In the genomic region with DNA sequence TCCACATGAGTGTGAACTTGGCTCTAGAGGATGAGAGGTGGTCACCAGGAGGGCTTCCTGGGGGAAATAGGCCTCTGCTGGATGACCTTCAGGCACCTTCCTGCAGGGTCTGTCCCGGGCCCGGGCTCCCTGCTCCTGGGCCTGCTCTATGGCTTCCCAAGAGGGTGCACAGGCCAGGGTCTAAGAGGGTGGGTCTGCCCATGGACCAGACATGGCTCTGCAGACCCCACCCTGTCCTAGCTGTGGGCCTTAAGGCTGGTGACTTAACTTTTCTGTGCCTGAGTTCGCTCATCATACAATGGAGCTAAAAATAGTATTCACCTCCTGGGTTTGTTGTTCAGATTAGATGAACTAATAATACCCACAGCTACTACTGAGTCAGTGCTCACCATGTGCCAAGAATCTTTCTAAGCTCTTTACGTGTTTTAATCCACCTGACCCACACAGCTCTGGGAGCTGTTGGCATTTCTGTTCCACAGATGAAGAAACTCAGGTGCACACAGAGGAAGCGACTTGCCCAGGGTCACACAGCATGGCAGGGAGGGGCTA, we compare ENCODE assay signal across 1 cellular context.
TF ChIP-seq lines count a peak whose summit lies in the region.

No MANE protein-coding gene starts in this region.

TF ChIP-seq in endothelial cell of umbilical vein, 7 proteins besides CTCF, POLR2A, EP300 and RAD21 (continued from another document):
- no peak for TF ChIP-seq JUN (IDR thresholded peaks at IDR 0.05; ENCODE audit: borderline replicate concordance, insufficient read depth, insufficient read length, low read depth)
- no peak for TF ChIP-seq POLR2AphosphoS5 (IDR thresholded peaks at IDR 0.05; ENCODE audit: insufficient read depth, low read depth, low read length)
TF ChIP-seq in endothelial cell of umbilical vein: peak in this region for 0.
